ENCODE assay signal across 8 cellular contexts in genomic region chr3:197950661-197951029, GRCh38. TPM values are rescaled to one million over a fixed set of nuclear protein-coding genes. Genes with fewer than 3 reads are reported as not detected.
A peak's percentile ranks its signal among the peaks of the same experiment; 100 is the strongest.
DNase-seq lines count a peak whose midpoint lies in the region; ATAC-seq and TF ChIP-seq lines count a peak whose summit lies in the region.

No MANE protein-coding gene starts in this region.

- CTCF ChIA-PET in SK-N-SH (lab: Yijun Ruan, JAX): interaction anchor here (1.0 to 1.4 kb wide), 3 partner anchors 9 to 99 kb away, joined by 3 to 4 read pairs (median 4); a partner anchor contains a TSS

- TF ChIP-seq EP300 in SK-N-SH (IDR thresholded peaks at IDR 0.05; ENCODE audit: borderline replicate concordance in 1 of 2, low read depth in 1 of 2, low read length in 1 of 2): no peak

- H3K4me2 ChIP-seq in SK-N-SH: peak overlapping the region; percentile 83

- no peak for TF ChIP-seq CTCF in GM12865 (IDR thresholded peaks at IDR 0.05; ENCODE audit: insufficient read depth, low read depth, low read length, missing control alignments)
- TF ChIP-seq CTCF in SK-N-SH (IDR thresholded peaks at IDR 0.05): no peak
- no peak for TF ChIP-seq CTCF in fibroblast of pulmonary artery (IDR thresholded peaks at IDR 0.05; ENCODE audit: low read length, missing control alignments)
- no peak for TF ChIP-seq CTCF in gastrocnemius medialis (IDR thresholded peaks at IDR 0.05 in 4 of 5, conservative IDR thresholded peaks at IDR 0.05 in 1 of 5)

- H3K4me1 ChIP-seq in SK-N-SH (ENCODE audit: control insufficient read depth in 1 of 2, insufficient read depth in 2 of 2, low read depth in 1 of 2, low read length in 1 of 2) (peaks cover 10 to 24% of the 10 kb centered on the region in 2 experiments; a peak in 3 of 4 replicates), gastrocnemius medialis (peaks cover 23 to 27% of the 10 kb centered on the region in 2 donors)

- H3K9me3 ChIP-seq in SK-N-SH (no peaks in the 10 kb centered on the region), gastrocnemius medialis (no peaks in the 10 kb centered on the region)

- ATAC-seq in gastrocnemius medialis (no peak), HG03520 (IDR thresholded peaks at IDR 0.05; ENCODE audit: unreplicated experiment) (no peak)

- TF ChIP-seq RAD21 in SK-N-SH (IDR thresholded peaks at IDR 0.05; ENCODE audit: low read length): no peak

- H2AFZ ChIP-seq in SK-N-SH (ENCODE audit: low read depth): no peak overlapping the region

- in situ Hi-C loops in gastrocnemius medialis (cut with MboI; ENCODE audit: low sequenced_read_pairs in 4 of 4): no loop called here

- intact Hi-C loops in gastrocnemius medialis (cut with DNase I; ENCODE audit: low total_unique reads): loop anchor here (1.0 to 10.0 kb wide), 2 partner anchors 10 to 196 kb away; partner anchors contain the start of gene LMLN

- H3K27ac ChIP-seq in SK-N-SH (ENCODE audit: low read depth in 2 of 2, low read length in 1 of 2) (peak overlapping the region; percentile 87 to 93), gastrocnemius medialis (peak overlapping the region; percentile 83 to 89 (median 87))

- H3K36me3 ChIP-seq in SK-N-SH (replicated peaks in 1 of 2; ENCODE audit: control insufficient read depth in 1 of 2, insufficient read depth in 2 of 2, low read length in 1 of 2) (peaks cover 31 to 49% of the 10 kb centered on the region in 2 experiments), gastrocnemius medialis (peaks cover 7 to 48% of the 10 kb centered on the region in 2 donors)

- POLR2A ChIA-PET in SK-N-SH (lab: Yijun Ruan, JAX): no interaction called here

- peaks cover 53% of the 10 kb centered on the region for H3K79me2 ChIP-seq in SK-N-SH (ENCODE audit: insufficient read depth)

- peaks cover 34% of the 10 kb centered on the region for H3F3A ChIP-seq in SK-N-SH (replicated peaks; ENCODE audit: insufficient read depth)

- H3K9ac ChIP-seq in SK-N-SH: peak overlapping the region; percentile 95

- H3K27me3 ChIP-seq in SK-N-SH (ENCODE audit: insufficient read depth): no peaks in the 10 kb centered on the region
- no peaks in the 10 kb centered on the region for H3K27me3 ChIP-seq in gastrocnemius medialis

- TF ChIP-seq POLR2A in gastrocnemius medialis (IDR thresholded peaks at IDR 0.05): no peak

- no peaks in the 10 kb centered on the region for H3K9me2 ChIP-seq in SK-N-SH

- WGBS in SK-N-SH (ENCODE audit: low lambda C conversion rate): 0% methylated on average over 10 of the region's 10 CpGs

- H4K20me1 ChIP-seq in SK-N-SH (ENCODE audit: insufficient read depth): peaks cover 40% of the 10 kb centered on the region

- peak overlapping the region; percentile 94 for H3K4me3 ChIP-seq in GM12865 (ENCODE audit: low read depth, low read length)
- peak overlapping the region; percentile 64 to 86 for H3K4me3 ChIP-seq in SK-N-SH (ENCODE audit: low read depth in 2 of 2, low read length in 1 of 2)
- peak overlapping the region; percentile 88 for H3K4me3 ChIP-seq in fibroblast of pulmonary artery (replicated peaks; ENCODE audit: low read depth, low read length)
- H3K4me3 ChIP-seq in gastrocnemius medialis: peak overlapping the region; percentile 53 to 75 (median 72)

- DNase-seq in GM12865 (ENCODE audit: low read depth): no peak
- no peak for DNase-seq in SK-N-SH
- DNase-seq in fibroblast of pulmonary artery (ENCODE audit: low read depth): no peak
- no peak for DNase-seq in gastrocnemius medialis
- DNase-seq in NCI-H2029 treated with DMSO at 0.1 percent for 48 hours (lab: John Stamatoyannopoulos, UW): no peak
- DNase-seq in RKO (ENCODE audit: low spot score): no peak
- no peak for DNase-seq in activated CD8-positive, alpha-beta memory T cell treated with anti-CD3 and anti-CD28 coated beads, Interleukin-2, amount 50 U/mL, for 48 hours

TF ChIP-seq in SK-N-SH, 30 proteins besides CTCF, POLR2A, EP300 and RAD21:
- TF ChIP-seq TAF1 (IDR thresholded peaks at IDR 0.05; ENCODE audit: borderline replicate concordance, low read depth, low read length) (no peak), RXRA (IDR thresholded peaks at IDR 0.05; ENCODE audit: borderline replicate concordance, low read depth) (no peak), ELF1 (IDR thresholded peaks at IDR 0.05) (no peak), ZBTB33 (IDR thresholded peaks at IDR 0.05; ENCODE audit: borderline replicate concordance, low read depth) (no peak), MAX (IDR thresholded peaks at IDR 0.05; ENCODE audit: low read depth) (no peak)

RNA-seq across cellular contexts. Expression of gene RPL35A, which starts 0.7 kb away (rescaled TPM):
- polyA plus RNA-seq in SK-N-SH (2012; rRNA removed): 875 and 919 TPM in 2 replicates
- 1,201 and 1,818 TPM in 2 replicates for polyA plus RNA-seq in SK-N-SH (2012; cell fraction: cytosol; rRNA removed)
- 148 and 230 TPM in 2 replicates for polyA plus RNA-seq in SK-N-SH (2012; cell fraction: nucleus; rRNA removed)
- total RNA-seq in gastrocnemius medialis: 100 to 1,000 TPM; 409 to 491 (median 427) TPM

RNA-seq across cellular contexts. Expression of gene LMLN, which starts 9.4 kb away (rescaled TPM):
- polyA plus RNA-seq in SK-N-SH (2012; rRNA removed): 7.4 and 10.8 TPM in 2 replicates
- 7.9 and 8.0 TPM in 2 replicates for polyA plus RNA-seq in SK-N-SH (2012; cell fraction: cytosol; rRNA removed)
- 8.5 and 11.1 TPM in 2 replicates for polyA plus RNA-seq in SK-N-SH (2012; cell fraction: nucleus; rRNA removed)
- 1 to 10 TPM; 2.7 to 8.8 (median 4.6) TPM for total RNA-seq in gastrocnemius medialis
